ENCODE assay signal across 9 cellular contexts in the genomic region with DNA sequence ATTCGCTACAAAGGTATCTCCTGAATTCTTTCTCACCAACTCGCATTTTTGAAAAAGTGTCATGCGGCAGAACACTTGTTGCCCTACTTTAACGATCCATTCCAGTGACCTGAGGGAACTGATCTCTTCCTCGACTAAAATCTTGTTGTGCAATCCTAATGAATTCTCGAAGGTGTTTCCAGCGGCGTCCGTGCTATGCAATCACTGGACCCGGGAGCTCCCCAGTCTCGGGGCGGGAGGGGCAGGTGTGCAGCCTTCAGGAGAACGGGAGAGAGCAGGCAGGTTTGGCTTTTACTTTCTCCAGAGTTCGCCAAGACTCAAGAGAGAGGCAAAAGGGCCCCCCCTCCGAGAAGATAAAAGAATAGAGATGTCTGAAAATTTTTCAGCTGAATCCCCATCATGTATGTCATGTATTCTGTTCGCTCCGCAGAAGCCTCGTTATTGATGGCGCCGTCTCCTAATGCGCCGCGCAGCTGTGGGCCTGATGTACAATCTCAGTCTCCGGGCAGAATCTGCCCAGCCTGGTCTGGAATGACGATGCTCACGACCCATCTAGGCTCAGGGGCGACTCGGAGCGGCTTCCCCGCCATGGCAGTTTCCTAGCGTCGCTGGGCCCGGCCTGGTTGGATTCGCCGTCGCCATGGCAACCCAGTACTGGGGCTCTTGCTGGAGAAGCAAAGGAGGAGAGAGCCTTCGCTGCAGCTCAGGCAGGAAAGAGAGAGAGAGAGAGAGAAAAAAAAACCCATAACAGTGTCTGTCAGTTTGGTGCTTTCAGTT. TPM values are rescaled to one million over a fixed set of nuclear protein-coding genes. Genes with fewer than 3 reads are reported as not detected.
A peak's percentile ranks its signal among the peaks of the same experiment; 100 is the strongest.
DNase-seq lines count a peak whose midpoint lies in the region; ATAC-seq, FAIRE-seq and TF ChIP-seq lines count a peak whose summit lies in the region.
"Had no signal": no experiment of that assay in that cellular context is flagged by ENCODE, and none has a peak within 500 bp of the region (broad histone marks: within the 10 kb centered on the region; RNA-seq: fewer than 3 reads in every experiment).

No MANE protein-coding gene starts in this region.

- H3K27ac Mint-ChIP-seq in activated T-helper 17 cell treated with anti-CD3 and anti-CD28 coated beads, Interleukin-2, amount 50 U/mL, for 72 hours: no peak overlapping the region
- H3K27ac Mint-ChIP-seq: activated naive CD8-positive, alpha-beta T cell treated with anti-CD3 and anti-CD28 coated beads, Interleukin-2, amount 10 ng/mL, durations not matched to agents 7 days and 5 days had no signal

- 47 to 48% methylated on average over 37 of the region's 37 CpGs for WGBS in pancreas, 2 donors

- peaks cover 0 to 6% (median 0%) of the 10 kb centered on the region in 3 donors for H3K4me1 ChIP-seq in pancreas

- DNase-seq in DMS153 treated with DMSO at 0.1 percent for 48 hours (lab: John Stamatoyannopoulos, UW; ENCODE audit: unreplicated experiment) (peak; percentile 50), NCI-H69 (lab: John Stamatoyannopoulos, UW) (peak; percentile 83), globus pallidus (ENCODE audit: low spot score) (peak; percentile 71), pancreas (peak in 4 of 6 donors; percentile 19 to 69 (median 50)), A172 (ENCODE audit: low spot score) (no peak)
- DNase-seq in effector CD4-positive, alpha-beta T cell: no peak
- DNase-seq: activated naive CD8-positive, alpha-beta T cell treated with anti-CD3 and anti-CD28 coated beads, Interleukin-2, amount 10 ng/mL, durations not matched to agents 7 days and 5 days had no signal

- H3K27ac ChIP-seq in pancreas: no peak overlapping the region

- H3K4me1 Mint-ChIP-seq in activated T-helper 17 cell treated with anti-CD3 and anti-CD28 coated beads, Interleukin-2, amount 50 U/mL, for 72 hours: peaks cover 6% of the 10 kb centered on the region

- no peak for TF ChIP-seq CTCF in pancreas (IDR thresholded peaks at IDR 0.05)

- no peak for FAIRE-seq in pancreas (lab: Jason Lieb, UNC)

- peaks cover 5% of the 10 kb centered on the region for H3K9me3 Mint-ChIP-seq in activated T-helper 17 cell treated with anti-CD3 and anti-CD28 coated beads, Interleukin-2, amount 50 U/mL, for 72 hours

- ATAC-seq in pancreas (peak in 3 of 4 donors; percentile 32 to 82 (median 78)), HG02571 (IDR thresholded peaks at IDR 0.05; ENCODE audit: unreplicated experiment) (no peak)
- ATAC-seq in activated T-helper 17 cell treated with anti-CD3 and anti-CD28 coated beads, Interleukin-2, amount 50 U/mL, for 72 hours (replicated peaks): no peak

- no peaks in the 10 kb centered on the region for H3K36me3 ChIP-seq in pancreas

- H3K27me3 ChIP-seq in pancreas: no peaks in the 10 kb centered on the region

- intact Hi-C loops in pancreas (cut with DNase I): no loop called here

- no peaks in the 10 kb centered on the region for H3K36me3 Mint-ChIP-seq in activated T-helper 17 cell treated with anti-CD3 and anti-CD28 coated beads, Interleukin-2, amount 50 U/mL, for 72 hours (ENCODE audit: low read depth)

- no peaks in the 10 kb centered on the region for H3K9me3 ChIP-seq in pancreas

- H3K4me3 Mint-ChIP-seq in activated T-helper 17 cell treated with anti-CD3 and anti-CD28 coated beads, Interleukin-2, amount 50 U/mL, for 72 hours: no peak overlapping the region
- H3K4me3 Mint-ChIP-seq: activated naive CD8-positive, alpha-beta T cell treated with anti-CD3 and anti-CD28 coated beads, Interleukin-2, amount 10 ng/mL, durations not matched to agents 7 days and 5 days had no signal

- H3K4me3 ChIP-seq in pancreas: no peak overlapping the region

- H3K27me3 Mint-ChIP-seq in activated T-helper 17 cell treated with anti-CD3 and anti-CD28 coated beads, Interleukin-2, amount 50 U/mL, for 72 hours: no peaks in the 10 kb centered on the region
- H3K27me3 Mint-ChIP-seq: activated naive CD8-positive, alpha-beta T cell treated with anti-CD3 and anti-CD28 coated beads, Interleukin-2, amount 10 ng/mL, durations not matched to agents 7 days and 5 days had no signal

RNA-seq across cellular contexts. Expression of a gene that starts 38.3 kb away (rescaled TPM):
- total RNA-seq in pancreas: 10 to 100 TPM in 1 of 6 donors, 1 to 10 TPM in 4, under 1 TPM in 1; 0.92 to 13.7 (median 2.0) TPM
- polyA plus RNA-seq in pancreas: 1 to 10 TPM in 1 of 2 donors, under 1 TPM in 1; 0.53 to 3.8 TPM
- total RNA-seq in A172 (2014; rRNA removed; shearing (Covaris generic)): 0.07 and 0.29 TPM in 2 replicates
- 1 to 10 TPM; 4.9 to 7.5 TPM for total RNA-seq in activated T-helper 17 cell treated with anti-CD3 and anti-CD28 coated beads, Interleukin-2, amount 50 U/mL, for 72 hours

Comparison
In these comparisons a context has a peak if more than half of its experiments do, and no peak if none do; other contexts are left out.
1. DNase-seq: peak in DMS153 treated with DMSO at 0.1 percent for 48 hours (single experiment), NCI-H69 (single experiment), globus pallidus (single experiment) and pancreas (4 of 6); none in A172 (single experiment) and effector CD4-positive, alpha-beta T cell (single experiment).
2. ATAC-seq: peak in pancreas (3 of 4); none in HG02571 (single experiment) and activated T-helper 17 cell treated with anti-CD3 and anti-CD28 coated beads, Interleukin-2, amount 50 U/mL, for 72 hours (single experiment).